Comparison of ENCODE assay signal across 8 cellular contexts in the genomic region with DNA sequence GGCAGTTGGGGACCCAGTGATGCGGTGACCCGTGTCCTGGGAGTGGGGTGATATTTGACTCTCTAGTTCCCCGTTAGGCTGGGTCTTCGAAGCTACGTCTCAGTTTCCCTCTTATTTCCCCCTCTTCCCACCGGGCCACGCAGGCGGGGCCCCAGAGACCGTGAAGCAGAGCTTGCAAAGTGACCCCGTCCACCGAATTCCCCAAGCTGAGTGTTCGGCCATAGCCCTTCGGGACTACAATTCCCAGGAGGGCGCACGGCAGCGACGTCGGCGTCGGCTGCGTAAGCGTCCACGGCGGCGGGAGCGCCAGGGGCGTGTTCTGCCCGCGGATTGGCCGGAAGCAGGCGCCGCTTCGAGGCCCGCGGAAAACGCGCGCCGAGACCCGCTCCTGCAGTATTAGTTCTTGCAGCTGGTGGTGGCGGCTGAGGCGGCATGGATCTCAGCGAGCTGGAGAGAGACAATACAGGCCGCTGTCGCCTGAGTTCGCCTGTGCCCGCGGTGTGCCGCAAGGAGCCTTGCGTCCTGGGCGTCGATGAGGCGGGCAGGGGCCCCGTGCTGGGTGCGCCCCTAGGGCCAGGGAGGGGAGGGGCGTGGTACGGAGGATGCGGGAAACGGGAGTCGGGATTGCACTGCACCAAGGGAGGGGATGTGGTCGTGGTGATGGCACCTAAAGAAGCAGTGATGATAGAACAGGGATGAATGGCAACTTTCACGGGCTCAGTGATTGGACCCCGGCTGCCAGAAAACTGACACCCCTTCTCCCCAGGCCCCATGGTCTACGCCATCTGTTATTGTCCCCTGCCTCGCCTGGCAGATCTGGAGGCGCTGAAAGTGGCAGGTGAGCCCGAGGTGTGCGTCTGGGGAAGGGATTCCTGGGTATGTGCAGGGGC. TPM values are rescaled to one million over a fixed set of nuclear protein-coding genes. Genes with fewer than 3 reads are reported as not detected.
DNase-seq lines count a peak whose midpoint lies in the region; ATAC-seq and TF ChIP-seq lines count a peak whose summit lies in the region.

A gene (plus strand): TSS at position 343 of the 890 bp plus-strand sequence. CDS start 90 bp downstream, at position 433.

- H3K4me1 Mint-ChIP-seq in CD4-positive, alpha-beta T cell (ENCODE audit: low read depth): peaks cover 21% of the 10 kb centered on the region

- no peaks in the 10 kb centered on the region for H3F3A ChIP-seq in OCI-LY1 (ENCODE audit: insufficient read depth, low read length)

- H3K27ac ChIP-seq in CD4-positive, alpha-beta T cell (ENCODE audit: low read depth, low read length): no peak within 1 kb of the TSS
- peak within 1 kb of the TSS; percentile 44; the same call in 1 of the 2 replicates for H3K27ac ChIP-seq in HUES6 (ENCODE audit: low read depth, low read length)
- peak within 1 kb of the TSS; percentile 37 for H3K27ac ChIP-seq in OCI-LY1 (ENCODE audit: low read depth, low read length, poor library complexity, severe bottlenecking)
- no peak within 1 kb of the TSS for H3K27ac ChIP-seq in epithelial cell of prostate

- H3K4me3 Mint-ChIP-seq in CD4-positive, alpha-beta T cell: peak within 1 kb of the TSS; percentile 96

- DNase-seq in CD4-positive, alpha-beta T cell: peak; percentile 73 to 89 (median 82)
- peak; percentile 74 for DNase-seq in activated T-cell treated with anti-CD3 and anti-CD28 coated beads for 4 hours
- DNase-seq in epithelial cell of prostate (ENCODE audit: low read depth, low spot score): peak; percentile 57
- peak; percentile 93 for DNase-seq in mucosa of descending colon
- DNase-seq in stimulated activated CD8-positive, alpha-beta memory T cell treated with anti-CD3 and anti-CD28 coated beads, Interleukin-4, amount 100 ng/mL, for 1 hour (ENCODE audit: low read depth in 2 of 2, low spot score in 1 of 2): peak; percentile 60 to 71

- H3K4me1 ChIP-seq in HUES6 (ENCODE audit: control insufficient read depth, insufficient read depth, low read length) (peaks cover 10% of the 10 kb centered on the region), OCI-LY1 (ENCODE audit: insufficient read depth, low read length, severe bottlenecking) (peaks cover 21% of the 10 kb centered on the region), mucosa of descending colon (ENCODE audit: low read depth) (peaks cover 8% of the 10 kb centered on the region)

- H3K27me3 ChIP-seq in CD4-positive, alpha-beta T cell (ENCODE audit: control insufficient read depth, insufficient read depth, low read length): no peaks in the 10 kb centered on the region
- H3K27me3 ChIP-seq in HUES6 (ENCODE audit: control insufficient read depth, insufficient read depth, low read length): peaks cover 6% of the 10 kb centered on the region
- no peaks in the 10 kb centered on the region for H3K27me3 ChIP-seq in OCI-LY1 (ENCODE audit: insufficient read depth, low read length)

- peak within 1 kb of the TSS; percentile 86 for H3K9ac ChIP-seq in HUES6 (ENCODE audit: low read length)
- H3K9ac ChIP-seq in OCI-LY1 (ENCODE audit: low read length): peak within 1 kb of the TSS; percentile 79

- peak within 1 kb of the TSS; percentile 36; the same call in 1 of the 2 replicates for H2AFZ ChIP-seq in OCI-LY1 (ENCODE audit: low read length)

- H3K36me3 ChIP-seq in HUES6 (ENCODE audit: control insufficient read depth, insufficient read depth, low read length) (peaks cover 32% of the 10 kb centered on the region), OCI-LY1 (ENCODE audit: insufficient read depth, low read length) (peaks cover 22% of the 10 kb centered on the region), mucosa of descending colon (ENCODE audit: low read depth) (no peaks in the 10 kb centered on the region)

- H3K9me3 Mint-ChIP-seq in CD4-positive, alpha-beta T cell: no peaks in the 10 kb centered on the region

- H3K27ac Mint-ChIP-seq in CD4-positive, alpha-beta T cell: peak within 1 kb of the TSS; percentile 88

- H3K9me2 ChIP-seq in OCI-LY1 (ENCODE audit: low read depth, low read length): no peaks in the 10 kb centered on the region

- CTCF ChIA-PET in CD4-positive, alpha-beta T cell (lab: Charles Lee): interaction anchor here (0.8 to 1.6 kb wide), 5 partner anchors 10 to 84 kb away, joined by 3 to 11 read pairs (median 4); a partner anchor contains a TSS

- H3K4me2 ChIP-seq in OCI-LY1 (ENCODE audit: low read length): peak within 1 kb of the TSS; percentile 74

- POLR2A ChIA-PET in CD4-positive, alpha-beta T cell (lab: Charles Lee): interaction anchor here (0.7 to 1.8 kb wide), 13 partner anchors 9 to 402 kb away, joined by 3 to 26 read pairs (median 3); a partner anchor contains a TSS

- intact Hi-C loops in CD4-positive, alpha-beta T cell (cut with DNase I, micrococcal nuclease): loop anchor here (1.0 to 10.0 kb wide), 3 partner anchors 10 to 128 kb away; a partner anchor contains a TSS
- intact Hi-C loops in mucosa of descending colon (cut with DNase I, micrococcal nuclease): no loop called here

- H3K27me3 Mint-ChIP-seq in CD4-positive, alpha-beta T cell: no peaks in the 10 kb centered on the region

- H3K79me2 ChIP-seq in OCI-LY1 (ENCODE audit: insufficient read depth, low read length): no peaks in the 10 kb centered on the region

- peaks cover 6% of the 10 kb centered on the region for H3K36me3 Mint-ChIP-seq in CD4-positive, alpha-beta T cell (ENCODE audit: low read depth)

- TF ChIP-seq CTCF in CD4-positive, alpha-beta T cell (IDR thresholded peaks at IDR 0.05): no peak
- TF ChIP-seq CTCF in OCI-LY1 (IDR thresholded peaks at IDR 0.05; ENCODE audit: low read length) (no peak), mucosa of descending colon (IDR thresholded peaks at IDR 0.05) (no peak)

- peak; percentile 91 for ATAC-seq in CD4-positive, alpha-beta T cell (ENCODE audit: poor library complexity)
- ATAC-seq in GM19452 (IDR thresholded peaks at IDR 0.05; ENCODE audit: unreplicated experiment): peak; percentile 83
- peak; percentile 87 for ATAC-seq in mucosa of descending colon

- H3K4me3 ChIP-seq in HUES6 (ENCODE audit: low read depth, low read length) (peak within 1 kb of the TSS; percentile 85), OCI-LY1 (ENCODE audit: low read depth, low read length, poor library complexity, severe bottlenecking) (peak within 1 kb of the TSS; percentile 69), mucosa of descending colon (peak within 1 kb of the TSS; percentile 20)

- H3K9me3 ChIP-seq in CD4-positive, alpha-beta T cell (ENCODE audit: control insufficient read depth, low read length): no peaks in the 10 kb centered on the region
- H3K9me3 ChIP-seq in HUES6 (ENCODE audit: control insufficient read depth, insufficient read depth, low read depth, low read length) (no peaks in the 10 kb centered on the region), OCI-LY1 (ENCODE audit: low read length) (no peaks in the 10 kb centered on the region), mucosa of descending colon (no peaks in the 10 kb centered on the region)

- no peaks in the 10 kb centered on the region for H4K20me1 ChIP-seq in OCI-LY1 (ENCODE audit: insufficient read depth, low read length)

RNA-seq across cellular contexts. Expression of the gene that starts here (rescaled TPM):
- 1 to 10 TPM; 1.5 to 2.7 TPM for total RNA-seq in CD4-positive, alpha-beta T cell
- total RNA-seq in mucosa of descending colon: 10 to 100 TPM in 1 of 3 donors, 1 to 10 TPM in 2; 5.5 to 12.4 (median 6.5) TPM

Comparison
In these comparisons a context has a peak if more than half of its experiments do, and no peak if none do; other contexts are left out.
1. H3K27ac ChIP-seq: peak in HUES6 (single experiment) and OCI-LY1 (single experiment); none in CD4-positive, alpha-beta T cell (single experiment) and epithelial cell of prostate (single experiment).
2. H3K4me3 ChIP-seq: peak in every context shown above with its lines; median percentile 85 in HUES6; 69 in OCI-LY1; 20 in mucosa of descending colon.
3. intact Hi-C loops: an anchor here in CD4-positive, alpha-beta T cell (1.0 to 10.0 kb wide); none called in mucosa of descending colon.
4. Peak in every context shown above with its lines, with median percentiles within 50 percentile points of each other: ATAC-seq and DNase-seq.